Comparison of ENCODE assay signal across 8 cellular contexts in the genomic region with DNA sequence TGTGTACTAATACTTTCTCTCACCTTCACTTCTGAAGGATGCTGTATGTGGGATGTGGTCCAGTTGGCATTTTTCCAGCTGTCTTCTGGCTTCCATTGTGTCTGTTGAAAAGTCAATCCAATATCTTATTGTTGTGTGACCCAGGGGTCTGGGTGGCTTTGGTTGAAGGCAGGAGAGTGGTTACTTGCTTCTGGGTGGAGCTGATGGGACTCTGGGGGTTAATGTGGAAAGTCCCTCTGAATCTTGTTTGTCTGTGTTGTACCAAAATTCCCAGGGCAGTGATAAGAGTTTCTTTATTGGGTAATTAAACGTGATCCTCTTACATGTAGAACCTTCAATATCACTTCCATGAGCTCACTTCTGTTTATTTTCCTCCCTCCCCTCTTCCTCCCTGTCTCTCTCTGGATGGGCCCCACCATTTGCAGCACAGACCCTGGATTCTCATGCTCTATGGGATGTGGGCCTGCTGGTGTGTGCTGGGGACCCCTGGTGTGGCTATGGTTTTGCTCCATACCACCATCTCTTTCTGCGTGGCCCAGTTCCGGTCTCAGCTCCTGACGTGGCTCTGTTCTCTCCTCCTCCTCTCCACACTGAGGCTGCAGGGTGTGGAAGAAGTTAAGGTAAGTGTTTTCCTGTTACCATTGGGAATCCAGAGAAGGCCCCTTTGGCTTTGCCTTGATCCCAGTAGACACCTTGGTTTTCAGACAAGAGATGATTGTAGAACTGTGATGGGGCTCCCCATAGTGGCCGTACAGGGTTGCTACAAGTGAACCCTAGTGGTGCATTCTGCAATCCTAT.
A peak's percentile ranks its signal among the peaks of the same experiment; 100 is the strongest.
DNase-seq lines count a peak whose midpoint lies in the region; ATAC-seq lines count a peak whose summit lies in the region.

No MANE protein-coding gene starts in this region.

- peak overlapping the region; percentile 93 for H3K27ac Mint-ChIP-seq in stimulated activated naive CD8-positive, alpha-beta T cell treated with anti-CD3 and anti-CD28 coated beads, Interleukin-15, Interleukin-2, amounts not matched to agents 100 ng/mL and 50 ng/mL, for 24 hours

- no peaks in the 10 kb centered on the region for H3K36me3 Mint-ChIP-seq in stimulated activated naive CD8-positive, alpha-beta T cell treated with anti-CD3 and anti-CD28 coated beads, Interleukin-15, Interleukin-2, amounts not matched to agents 100 ng/mL and 50 ng/mL, for 24 hours (ENCODE audit: low read depth)

- DNase-seq in COLO668 (lab: John Stamatoyannopoulos, UW; ENCODE audit: unreplicated experiment) (peak; percentile 43), GM19240 (ENCODE audit: insufficient read length, low spot score) (peak; percentile 20), NCI-H345 (lab: John Stamatoyannopoulos, UW) (peak; percentile 50), dermis microvascular lymphatic vessel endothelial cell (ENCODE audit: low read depth in 2 of 2) (peak; percentile 14 to 57), medulla oblongata (ENCODE audit: extremely low spot score) (peak; percentile 74)
- DNase-seq in activated CD4-positive, alpha-beta T cell treated with anti-CD3 and anti-CD28 coated beads for 24 hours (ENCODE audit: low read depth in 2 of 2): peak; percentile 23 to 25

- H3K27me3 Mint-ChIP-seq in stimulated activated naive CD8-positive, alpha-beta T cell treated with anti-CD3 and anti-CD28 coated beads, Interleukin-15, Interleukin-2, amounts not matched to agents 100 ng/mL and 50 ng/mL, for 24 hours: peaks cover 7% of the 10 kb centered on the region

- H3K4me3 Mint-ChIP-seq in stimulated activated naive CD8-positive, alpha-beta T cell treated with anti-CD3 and anti-CD28 coated beads, Interleukin-15, Interleukin-2, amounts not matched to agents 100 ng/mL and 50 ng/mL, for 24 hours: peak overlapping the region; percentile 51

- peaks cover 45% of the 10 kb centered on the region for H3K4me1 Mint-ChIP-seq in stimulated activated naive CD8-positive, alpha-beta T cell treated with anti-CD3 and anti-CD28 coated beads, Interleukin-15, Interleukin-2, amounts not matched to agents 100 ng/mL and 50 ng/mL, for 24 hours (ENCODE audit: low read depth)

- no peaks in the 10 kb centered on the region for H3K9me3 Mint-ChIP-seq in stimulated activated naive CD8-positive, alpha-beta T cell treated with anti-CD3 and anti-CD28 coated beads, Interleukin-15, Interleukin-2, amounts not matched to agents 100 ng/mL and 50 ng/mL, for 24 hours

- ATAC-seq in HG03196 (IDR thresholded peaks at IDR 0.05; ENCODE audit: unreplicated experiment): peak; percentile 88

Comparison
In these comparisons a context has a peak if more than half of its experiments do, and no peak if none do; other contexts are left out.
1. Peak in every context shown above with its lines: DNase-seq and ATAC-seq.
2. DNase-seq: peak in every context shown above with its lines; median percentile 74 in medulla oblongata; 50 in NCI-H345; 43 in COLO668; 36 in dermis microvascular lymphatic vessel endothelial cell; 24 in activated CD4-positive, alpha-beta T cell treated with anti-CD3 and anti-CD28 coated beads for 24 hours; 20 in GM19240.